In genomic region chr2:85413592-85414421, GRCh38 we compare ENCODE assay signal across 8 cellular contexts. TPM values are rescaled to one million over a fixed set of nuclear protein-coding genes. Genes with fewer than 3 reads are reported as not detected.
DNase-seq lines count a peak whose midpoint lies in the region; ATAC-seq and TF ChIP-seq lines count a peak whose summit lies in the region.

No MANE protein-coding gene starts in this region.

- RAD21 ChIA-PET in HCT116 (lab: Charles Lee; ENCODE audit: low non-redundant PET in 1 of 2, low total read pairs in 2 of 2, uncharacterized antibody in 2 of 2, unreplicated experiment in 2 of 2): no interaction called here

- H3K9me3 ChIP-seq in HCT116 (ENCODE audit: control insufficient read depth in 1 of 2, insufficient read depth in 1 of 2, low read depth in 1 of 2, low read length in 2 of 2): no peaks in the 10 kb centered on the region
- no peaks in the 10 kb centered on the region for H3K9me3 ChIP-seq in osteoblast (ENCODE audit: low read depth, low read length)

- peak overlapping the region; percentile 6 for H2AFZ ChIP-seq in HCT116 (ENCODE audit: low read depth, low read length, poor library complexity, severe bottlenecking)
- H2AFZ ChIP-seq in osteoblast (ENCODE audit: low read length): peak overlapping the region; percentile 91

- POLR2A ChIA-PET in HCT116 (lab: Charles Lee) (interaction anchor here (0.8 to 2.3 kb wide), 9 partner anchors 60 to 198 kb away, joined by 3 to 6 read pairs (median 3); partner anchors contain the start of genes C2orf68, ELMOD3, GGCX and MAT2A), HEK293T (lab: Yijun Ruan, JAX) (interaction anchor here (1.0 to 1.3 kb wide), 2 partner anchors 8 to 125 kb away, joined by 3 read pairs; partner anchors contain the start of gene MAT2A)

- peak overlapping the region; percentile 92 for H3K4me2 ChIP-seq in HCT116 (ENCODE audit: low read length)
- peak overlapping the region; percentile 90 for H3K4me2 ChIP-seq in osteoblast (ENCODE audit: insufficient read depth, low read length)

- no peaks in the 10 kb centered on the region for H3K9me2 ChIP-seq in HCT116 (ENCODE audit: insufficient read depth)

- no peaks in the 10 kb centered on the region for H3K27me3 ChIP-seq in HCT116 (ENCODE audit: insufficient read depth, low read length)
- H3K27me3 ChIP-seq in osteoblast (ENCODE audit: insufficient read depth, low read length): no peaks in the 10 kb centered on the region

- H3K4me3 ChIP-seq in HCT116 (replicated peaks in 1 of 2; ENCODE audit: low read depth in 1 of 2, low read length in 2 of 2): peak overlapping the region; percentile 79 to 83
- peak overlapping the region; percentile 70 for H3K4me3 ChIP-seq in fibroblast of mammary gland (ENCODE audit: control insufficient read depth, low read depth, low read length)
- peak overlapping the region; percentile 76 for H3K4me3 ChIP-seq in osteoblast (ENCODE audit: insufficient read depth, low read length)

- ATAC-seq in HCT116: peak; percentile 53

- peak overlapping the region; percentile 81 for H3K27ac ChIP-seq in HCT116 (ENCODE audit: low read depth, low read length)
- peak overlapping the region; percentile 24 for H3K27ac ChIP-seq in osteoblast (ENCODE audit: low read depth, low read length)

- TSS peak; percentile 14 for BruUV-seq in HCT116 (replicated peaks; lab: Mats Ljungman, UMichigan)

- H4K20me1 ChIP-seq in HCT116 (ENCODE audit: insufficient read depth) (no peaks in the 10 kb centered on the region), osteoblast (ENCODE audit: insufficient read depth, low read length) (no peaks in the 10 kb centered on the region)

- CTCF ChIA-PET in HCT116 (lab: Charles Lee): interaction anchor here (0.9 to 2.0 kb wide), 3 partner anchors 125 to 138 kb away, joined by 3 to 10 read pairs (median 4); partner anchors contain the start of gene MAT2A
- CTCF ChIA-PET in HEK293T (lab: Yijun Ruan, JAX): interaction anchor here (0.5 to 1.6 kb wide), 3 partner anchors 46 to 248 kb away, joined by 3 to 6 read pairs (median 3); no protein-coding TSS in a partner anchor

- TF ChIP-seq CTCF in HCT116 (IDR thresholded peaks at IDR 0.05 in 2 of 3, conservative IDR thresholded peaks at IDR 0.05 in 1 of 3; ENCODE audit: borderline replicate concordance in 1 of 3, insufficient read depth in 1 of 3, low read depth in 2 of 3, low read length in 2 of 3) (no peak), fibroblast of mammary gland (conservative IDR thresholded peaks at IDR 0.05; ENCODE audit: control insufficient read depth, insufficient read depth, low read depth, low read length) (no peak), osteoblast (IDR thresholded peaks at IDR 0.05; ENCODE audit: extremely low read depth, low read depth, low read length) (no peak)

- TF ChIP-seq POLR2A in HCT116 (IDR thresholded peaks at IDR 0.05; ENCODE audit: borderline replicate concordance, extremely low read depth, insufficient read depth, insufficient read length): peak; percentile 46

- DNase-seq in HCT116 (ENCODE audit: low read depth, low spot score): no peak
- peak; percentile 69 for DNase-seq in activated T-cell treated with anti-CD3 and anti-CD28 coated beads, Interleukin-2, amount 50 U/mL, for 1 hour
- DNase-seq in fibroblast of mammary gland (ENCODE audit: low read depth): peak; percentile 51
- DNase-seq in osteoblast (ENCODE audit: insufficient read length, low spot score, missing footprints): peak; percentile 95
- no peak for DNase-seq in NK-92 treated with Interleukin-12 subunit alpha and Interleukin-12 subunit beta, amount 100 ng/mL, for 24 hours (lab: John Stamatoyannopoulos, UW)
- DNase-seq in HEK293T (ENCODE audit: extremely low spot score): no peak
- no peak for DNase-seq in cerebellum (ENCODE audit: low spot score)
- DNase-seq in NCI-H446 treated with DMSO at 0.1 percent for 48 hours (lab: John Stamatoyannopoulos, UW): no peak

- H3K36me3 ChIP-seq in HCT116 (ENCODE audit: control insufficient read depth in 1 of 2, insufficient read depth in 2 of 2, low read length in 2 of 2): no peaks in the 10 kb centered on the region
- H3K36me3 ChIP-seq in osteoblast (ENCODE audit: insufficient read depth, low read length): no peaks in the 10 kb centered on the region

- H3K4me1 ChIP-seq in HCT116 (ENCODE audit: control insufficient read depth in 1 of 2, insufficient read depth in 2 of 2, low read length in 2 of 2) (peaks cover 44 to 70% of the 10 kb centered on the region in 2 experiments), osteoblast (ENCODE audit: insufficient read depth, low read length) (peaks cover 19% of the 10 kb centered on the region)

- intact Hi-C loops in HCT116 (cut with micrococcal nuclease): loop anchor here (5.0 kb wide), 1 partner anchor 188 kb away; the partner anchor contains the start of gene TMEM150A

- H3K9ac ChIP-seq in HCT116 (ENCODE audit: low read length): peak overlapping the region; percentile 86

- H3K79me2 ChIP-seq in HCT116 (ENCODE audit: insufficient read depth, low read length) (peaks cover 41% of the 10 kb centered on the region), osteoblast (ENCODE audit: insufficient read depth, low read length) (peaks cover 33% of the 10 kb centered on the region)

- no peak for TF ChIP-seq RAD21 in HCT116 (IDR thresholded peaks at IDR 0.05; ENCODE audit: low read depth)

TF ChIP-seq in HCT116, 20 proteins besides CTCF, POLR2A, EP300 and RAD21 (continues in another document):
- no peak for TF ChIP-seq ZNF274 (IDR thresholded peaks at IDR 0.05; ENCODE audit: low read depth, low read length)
- no peak for TF ChIP-seq ATF3 (IDR thresholded peaks at IDR 0.05)
- no peak for TF ChIP-seq CEBPB (IDR thresholded peaks at IDR 0.05; ENCODE audit: low read depth)
- TF ChIP-seq TCF7L2 (IDR thresholded peaks at IDR 0.05; ENCODE audit: borderline replicate concordance, extremely low read depth, insufficient read depth, insufficient read length): peak; percentile 9
- peak; percentile 4 for TF ChIP-seq ZBTB33 (IDR thresholded peaks at IDR 0.05; ENCODE audit: extremely low read depth, insufficient replicate concordance, low read length)
- no peak for TF ChIP-seq YY1 (IDR thresholded peaks at IDR 0.05; ENCODE audit: extremely low read depth, insufficient replicate concordance, low read depth, low read length)

TF ChIP-seq in HEK293T, 16 proteins besides CTCF, POLR2A, EP300 and RAD21:
- TF ChIP-seq SP1 (IDR thresholded peaks at IDR 0.05): no peak
- TF ChIP-seq ARNT (IDR thresholded peaks at IDR 0.05): no peak
- TF ChIP-seq TARDBP (IDR thresholded peaks at IDR 0.05): no peak
- no peak for TF ChIP-seq ELF4 (IDR thresholded peaks at IDR 0.05)
- no peak for TF ChIP-seq ZNF384 (IDR thresholded peaks at IDR 0.05)
TF ChIP-seq in HEK293T: peak in this region for 0.

RNA-seq across cellular contexts. Expression of gene CAPG, which starts 3.6 kb away (rescaled TPM):
- total RNA-seq in HCT116 (2021; ENCODE audit: unreplicated experiment) (223 TPM), osteoblast (97.2 and 140 TPM in 2 replicates), cerebellum (6.3 TPM)
- polyA plus RNA-seq in HCT116 (2012): 360 and 395 TPM in 2 replicates

RNA-seq across cellular contexts. Expression of gene SH2D6, which starts 4.7 kb away (rescaled TPM):
- total RNA-seq in HCT116 (2021; ENCODE audit: unreplicated experiment): 2.7 TPM
- 0.51 and 1.1 TPM in 2 replicates for polyA plus RNA-seq in HCT116 (2012)
- under 0.01 TPM in 1 of 2 replicates, not detected in the other for total RNA-seq in osteoblast
- total RNA-seq in cerebellum: 0.54 TPM

RNA-seq across cellular contexts. Expression of gene ELMOD3, which starts 59.2 kb away (rescaled TPM):
- 9.2 TPM for total RNA-seq in HCT116 (2021; ENCODE audit: unreplicated experiment)
- 9.2 and 9.7 TPM in 2 replicates for polyA plus RNA-seq in HCT116 (2012)
- 20.9 and 22.1 TPM in 2 replicates for total RNA-seq in osteoblast
- total RNA-seq in cerebellum: 24.8 TPM

RNA-seq across cellular contexts. Expression of gene RETSAT, which starts 59.5 kb away (rescaled TPM):
- total RNA-seq in HCT116 (2021; ENCODE audit: unreplicated experiment) (59.7 TPM), osteoblast (41.6 and 62.5 TPM in 2 replicates), cerebellum (16.0 TPM)
- 58.9 and 62.2 TPM in 2 replicates for polyA plus RNA-seq in HCT116 (2012)

Comparison
In these comparisons a context has a peak if more than half of its experiments do, and no peak if none do; other contexts are left out.
1. DNase-seq: peak in activated T-cell treated with anti-CD3 and anti-CD28 coated beads, Interleukin-2, amount 50 U/mL, for 1 hour (single experiment), fibroblast of mammary gland (single experiment) and osteoblast (single experiment); none in HCT116 (single experiment), NK-92 treated with Interleukin-12 subunit alpha and Interleukin-12 subunit beta, amount 100 ng/mL, for 24 hours (single experiment), HEK293T (single experiment), cerebellum (single experiment) and NCI-H446 treated with DMSO at 0.1 percent for 48 hours (single experiment).
2. RNA of gene CAPG, which starts 3.6 kb away (total RNA-seq): 223 TPM in HCT116 (single experiment) and 97.2 to 140 TPM in osteoblast; 6.3 TPM in cerebellum (single experiment); every median in the first group is over 10 times any median in the second.
3. Peak in every context shown above with its lines, with median percentiles within 50 percentile points of each other: H3K4me3 ChIP-seq.